16 cellular contexts compared by ENCODE assay signal in the genomic region with DNA sequence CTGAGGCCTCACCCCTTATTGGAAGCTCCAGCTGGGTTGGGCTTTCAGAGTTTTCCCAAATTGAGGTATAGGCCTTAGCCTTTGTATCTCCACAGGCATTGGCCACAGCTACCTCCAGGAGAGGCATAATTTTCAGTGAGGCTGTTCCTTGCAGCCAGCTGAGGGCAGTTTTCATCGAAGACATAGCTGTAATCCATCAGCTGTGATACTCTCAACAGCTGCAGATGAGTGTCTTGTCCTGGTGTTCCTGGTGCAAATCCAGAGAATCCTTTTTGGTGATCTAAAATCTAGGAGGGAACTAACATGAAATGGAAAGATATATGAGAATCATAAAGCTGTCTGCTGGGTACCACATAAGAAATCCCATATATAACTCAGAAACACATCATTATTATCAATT. TPM values are rescaled to one million over a fixed set of nuclear protein-coding genes. Genes with fewer than 3 reads are reported as not detected.
DNase-seq lines count a peak whose midpoint lies in the region; TF ChIP-seq lines count a peak whose summit lies in the region.
"Had no signal": no experiment of that assay in that cellular context is flagged by ENCODE, and none has a peak within 500 bp of the region (broad histone marks: within the 10 kb centered on the region; RNA-seq: fewer than 3 reads in every experiment).

No MANE protein-coding gene starts in this region.

- no peak overlapping the region for H3K9ac ChIP-seq in neural progenitor cell

- no peaks in the 10 kb centered on the region for H3K9me3 Mint-ChIP-seq in neural progenitor cell
- H3K9me3 Mint-ChIP-seq: GM23338, H9 had no signal

- no peaks in the 10 kb centered on the region for H3K36me3 Mint-ChIP-seq in neural progenitor cell
- H3K36me3 Mint-ChIP-seq: CD4-positive, alpha-beta memory T cell had no signal

- CTCF ChIA-PET in GM10248 (lab: Yijun Ruan, JAX), result no interaction called here

- no peak overlapping the region for H3K4me3 Mint-ChIP-seq in neural progenitor cell
- H3K4me3 Mint-ChIP-seq: CD4-positive, alpha-beta memory T cell; GM23338; H9 had no signal

- H3K4me2 ChIP-seq in neural progenitor cell, result no peak overlapping the region
- H3K4me2 ChIP-seq: GM23338 had no signal

- H3F3A ChIP-seq in neural progenitor cell (ENCODE audit: low read depth), result no peaks in the 10 kb centered on the region

- H3K27me3 Mint-ChIP-seq in neural progenitor cell (ENCODE audit: insufficient read depth, low read depth), result peaks cover 2% of the 10 kb centered on the region
- H3K27me3 Mint-ChIP-seq: CD4-positive, alpha-beta memory T cell had no signal

- peaks cover 11% of the 10 kb centered on the region for H3K4me1 ChIP-seq in neural progenitor cell

- H3K79me2 ChIP-seq in neural progenitor cell (ENCODE audit: low read depth), result no peaks in the 10 kb centered on the region

- H3K4me1 Mint-ChIP-seq in neural progenitor cell, result peaks cover 10% of the 10 kb centered on the region
- H3K4me1 Mint-ChIP-seq: CD4-positive, alpha-beta memory T cell had no signal

- H2AFZ ChIP-seq in neural progenitor cell (replicated peaks), result no peak overlapping the region
- H2AFZ ChIP-seq: GM23338 had no signal

- DNase-seq in LHCN-M2 (ENCODE audit: low read depth) (peak; percentile 76), left kidney (ENCODE audit: low read depth, low spot score) (peak; percentile 10), neural progenitor cell (ENCODE audit: low spot score) (no peak), HuH-7.5 (ENCODE audit: low spot score) (no peak), RPMI8226 (no peak), GM10248 (ENCODE audit: extremely low spot score) (no peak), NCI-H1417 (lab: John Stamatoyannopoulos, UW) (no peak)
- DNase-seq: C1 segment of cervical spinal cord; Calu3; CD4-positive, alpha-beta memory T cell; COR-L47; DMS53; DND-41; H9 had no signal

- H3K27ac Mint-ChIP-seq in neural progenitor cell, result peak overlapping the region; percentile 7
- H3K27ac Mint-ChIP-seq: CD4-positive, alpha-beta memory T cell; GM23338; H9 had no signal

- H3K9me3 ChIP-seq in neural progenitor cell (ENCODE audit: low read depth), result no peaks in the 10 kb centered on the region

- POLR2A ChIA-PET in GM10248 (lab: Yijun Ruan, JAX), result no interaction called here

- no peak overlapping the region for H3K27ac ChIP-seq in neural progenitor cell

- TF ChIP-seq CTCF in neural progenitor cell (IDR thresholded peaks at IDR 0.05), result no peak
- no peak for TF ChIP-seq CTCF in GM10248 (IDR thresholded peaks at IDR 0.05; ENCODE audit: control extremely low read depth, extremely low read depth, low read depth, missing control alignments)

- no peaks in the 10 kb centered on the region for H4K20me1 ChIP-seq in neural progenitor cell (ENCODE audit: low read depth)

- no peaks in the 10 kb centered on the region for H3K36me3 ChIP-seq in neural progenitor cell

- no peak overlapping the region for H3K4me3 ChIP-seq in neural progenitor cell
- H3K4me3 ChIP-seq: GM12878, GM23338 had no signal

- H3K27me3 ChIP-seq in neural progenitor cell, result no peaks in the 10 kb centered on the region

RNA-seq across cellular contexts. Expression of a gene that starts 6.2 kb away (rescaled TPM):
- total RNA-seq in LHCN-M2 (2014; rRNA removed) (21.0 and 23.6 TPM in 2 replicates), neural progenitor cell (ENCODE audit: low replicate concordance) (5.6 and 7.8 TPM in 2 replicates)
- polyA plus RNA-seq in LHCN-M2 (2012), result 4.9 TPM
- total RNA-seq: Calu3; CD4-positive, alpha-beta memory T cell had no signal
- polyA plus RNA-seq: CD4-positive, alpha-beta memory T cell had no signal

Comparison
In these comparisons a context has a peak if more than half of its experiments do, and no peak if none do; other contexts are left out.
1. DNase-seq: peak in LHCN-M2 (single experiment) and left kidney (single experiment); none in neural progenitor cell (single experiment), HuH-7.5 (single experiment), RPMI8226 (single experiment), GM10248 (single experiment) and NCI-H1417 (0 of 3).